In the genomic region with DNA sequence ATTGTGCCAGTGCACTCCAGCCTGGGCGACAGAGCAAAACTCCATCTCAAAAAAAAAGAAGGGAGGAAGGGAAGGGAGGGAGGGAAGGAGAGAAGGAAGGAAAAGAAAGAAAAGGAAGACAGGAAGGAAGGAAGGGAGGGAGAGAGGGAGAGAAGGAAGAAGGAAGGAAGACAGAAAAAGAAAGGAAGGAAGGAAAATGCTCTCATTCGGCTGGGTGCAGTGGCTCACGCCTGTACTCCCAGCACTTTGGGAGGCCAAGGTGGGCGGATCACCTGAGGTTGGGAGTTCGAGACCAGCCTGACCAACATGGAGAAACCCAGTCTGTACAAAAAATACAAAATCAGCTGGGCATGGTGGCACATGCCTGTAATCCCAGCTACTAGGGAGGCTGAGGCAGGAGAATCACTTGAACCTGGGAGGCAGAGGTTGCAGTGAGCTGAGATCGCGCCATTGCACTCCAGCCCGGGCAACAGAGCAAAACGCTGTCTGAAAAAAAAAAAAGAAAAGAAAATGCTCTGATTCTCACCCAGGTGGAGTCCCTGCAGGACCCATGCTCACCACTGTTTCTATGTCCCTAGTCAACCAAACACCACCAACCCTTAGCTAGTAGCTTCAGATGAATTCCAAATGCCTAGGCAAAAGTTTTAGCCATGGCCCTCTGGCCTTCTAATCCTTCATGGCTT, we compare ENCODE assay signal across 11 cellular contexts. TPM values are rescaled to one million over a fixed set of nuclear protein-coding genes. Genes with fewer than 3 reads are reported as not detected.
A peak's percentile ranks its signal among the peaks of the same experiment; 100 is the strongest.
DNase-seq lines count a peak whose midpoint lies in the region; ATAC-seq, FAIRE-seq and TF ChIP-seq lines count a peak whose summit lies in the region.
"Not testable (repeated sequence)": the region's sequence is repeated elsewhere in the genome, so short reads cannot be mapped to it uniquely, and the experiment has no call there.
"Had no signal": no experiment of that assay in that cellular context is flagged by ENCODE, and none has a peak within 500 bp of the region (broad histone marks: within the 10 kb centered on the region; RNA-seq: fewer than 3 reads in every experiment).

No MANE protein-coding gene starts in this region.

- not testable (repeated sequence) for H3K9me3 ChIP-seq in BLaER1; Loucy (ENCODE audit: insufficient read depth, low read depth, low read length); HepG2 (ENCODE audit: low read length)

- H2AFZ ChIP-seq in GM23338 (0 out of 2 replicates have a peak overlapping the region, but pooled peaks have one; percentile 53), Loucy (ENCODE audit: low read length) (peak overlapping the region; percentile 74)
- H2AFZ ChIP-seq in HepG2 (ENCODE audit: low read length) = not testable (repeated sequence)

- not testable (repeated sequence) for H3K36me3 ChIP-seq in BLaER1; GM23338 (ENCODE audit: insufficient read depth); Loucy (ENCODE audit: insufficient read depth, low read length); HepG2 (replicated peaks in 1 of 2; ENCODE audit: control insufficient read depth in 1 of 2, insufficient read depth in 2 of 2, low read length in 2 of 2)

- not testable (repeated sequence) for TF ChIP-seq EP300 in HepG2 (IDR thresholded peaks at IDR 0.05; ENCODE audit: low read depth in 2 of 2, low read length in 2 of 2); HepG2 (CRISPR knock-in tag; IDR thresholded peaks at IDR 0.05; ENCODE audit: borderline replicate concordance)

- peaks cover 10% of the 10 kb centered on the region for H3K27me3 Mint-ChIP-seq in GM23338 (ENCODE audit: insufficient read depth, low read depth, poor library complexity)
- not testable (repeated sequence) for H3K27me3 Mint-ChIP-seq in activated CD8-positive, alpha-beta T cell treated with anti-CD3 and anti-CD28 coated beads for 36 hours
- H3K27me3 Mint-ChIP-seq in activated naive CD8-positive, alpha-beta T cell treated with anti-CD3 and anti-CD28 coated beads, Interleukin-2, amount 10 ng/mL, durations not matched to agents 7 days and 5 days = peaks cover 15% of the 10 kb centered on the region
- peaks cover 5 to 14% of the 10 kb centered on the region in 2 donors for H3K27me3 Mint-ChIP-seq in stimulated activated naive B cell treated with anti-CD40 and anti-IgM and Interleukin-4, amounts not matched to agents 10 μg/mL and 1 μg/mL and 100 μg/mL, for 72 hours

- CTCF ChIA-PET in activated CD8-positive, alpha-beta T cell treated with anti-CD3 and anti-CD28 coated beads for 36 hours (lab: Charles Lee) = interaction anchor here (0.7 to 2.3 kb wide), 11 partner anchors 10 to 240 kb away, joined by 3 to 7 read pairs (median 4); partner anchors contain the start of gene MGAT5B
- CTCF ChIA-PET in HepG2 (lab: Yijun Ruan, JAX; ENCODE audit: low intra/inter-chr PET ratio, low total read pairs) = interaction anchor here (0.7 to 1.4 kb wide), 2 partner anchors 72 to 251 kb away, joined by 3 to 6 read pairs; no protein-coding TSS in a partner anchor

- DNase-seq in GM23338 (ENCODE audit: low spot score); activated CD8-positive, alpha-beta T cell treated with anti-CD3 and anti-CD28 coated beads for 36 hours; activated naive CD8-positive, alpha-beta T cell treated with anti-CD3 and anti-CD28 coated beads, Interleukin-2, amount 10 ng/mL, durations not matched to agents 7 days and 5 days; HepG2 (ENCODE audit: low spot score); stimulated activated naive B cell treated with anti-CD40 and anti-IgM and Interleukin-4, amounts not matched to agents 10 μg/mL and 1 μg/mL and 100 μg/mL, for 72 hours: not testable (repeated sequence)

- peak overlapping the region; percentile 72; the same call in 1 of the 2 replicates for H3K27ac Mint-ChIP-seq in GM23338
- H3K27ac Mint-ChIP-seq in activated CD8-positive, alpha-beta T cell treated with anti-CD3 and anti-CD28 coated beads for 36 hours; activated naive CD8-positive, alpha-beta T cell treated with anti-CD3 and anti-CD28 coated beads, Interleukin-2, amount 10 ng/mL, durations not matched to agents 7 days and 5 days; stimulated activated naive B cell treated with anti-CD40 and anti-IgM and Interleukin-4, amounts not matched to agents 10 μg/mL and 1 μg/mL and 100 μg/mL, for 72 hours: not testable (repeated sequence)

- not testable (repeated sequence) for H3K27me3 ChIP-seq in BLaER1; GM23338 (ENCODE audit: insufficient read depth); Loucy (ENCODE audit: insufficient read depth, low read length, poor library complexity, severe bottlenecking)
- H3K27me3 ChIP-seq in HepG2 (ENCODE audit: control insufficient read depth in 1 of 2, insufficient read depth in 2 of 2, low read length in 2 of 2) = peaks cover 9 to 29% of the 10 kb centered on the region in 2 experiments; a peak in 4 of 5 replicates

- H3K4me2 ChIP-seq in BLaER1 (peak overlapping the region; percentile 67), Loucy (ENCODE audit: low read depth, low read length, poor library complexity, severe bottlenecking) (peak overlapping the region; percentile 38)
- not testable (repeated sequence) for H3K4me2 ChIP-seq in GM23338; HepG2 (ENCODE audit: low read depth, low read length)

- ATAC-seq in GM23338 (peak; percentile 48), SK-N-SH treated with all-trans-retinoic acid at 6 μM for 48 hours (peak; percentile 57), HepG2 (peak; percentile 63)
- peak; percentile 47 for ATAC-seq in activated CD8-positive, alpha-beta T cell treated with anti-CD3 and anti-CD28 coated beads for 36 hours
- peak; percentile 71 for ATAC-seq in activated naive CD8-positive, alpha-beta T cell treated with anti-CD3 and anti-CD28 coated beads, Interleukin-2, amount 10 ng/mL, durations not matched to agents 7 days and 5 days (ENCODE audit: low read depth)
- ATAC-seq in stimulated activated naive B cell treated with anti-CD40 and anti-IgM and Interleukin-4, amounts not matched to agents 10 μg/mL and 1 μg/mL and 100 μg/mL, for 72 hours (replicated peaks) = peak; percentile 23 to 58

- not testable (repeated sequence) for H4K20me1 ChIP-seq in BLaER1; GM23338 (replicated peaks; ENCODE audit: insufficient read depth); Loucy (ENCODE audit: insufficient read depth, low read length, poor library complexity, severe bottlenecking); HepG2 (ENCODE audit: insufficient read depth, low read length)

- H3K4me3 ChIP-seq in BLaER1; GM23338; Loucy (ENCODE audit: low read length, poor library complexity, severe bottlenecking); HepG2 (replicated peaks in 1 of 3; ENCODE audit: insufficient read depth in 1 of 3, low read depth in 2 of 3, low read length in 3 of 3): not testable (repeated sequence)

- not testable (repeated sequence) for TF ChIP-seq RAD21 in HepG2 (CRISPR knock-in tag; IDR thresholded peaks at IDR 0.05)

- not testable (repeated sequence) for H3K9me3 Mint-ChIP-seq in GM23338; activated CD8-positive, alpha-beta T cell treated with anti-CD3 and anti-CD28 coated beads for 36 hours; activated naive CD8-positive, alpha-beta T cell treated with anti-CD3 and anti-CD28 coated beads, Interleukin-2, amount 10 ng/mL, durations not matched to agents 7 days and 5 days; stimulated activated naive B cell treated with anti-CD40 and anti-IgM and Interleukin-4, amounts not matched to agents 10 μg/mL and 1 μg/mL and 100 μg/mL, for 72 hours

- in situ Hi-C loops in HepG2 (cut with HindIII; ENCODE audit: extremely low pct_ligation_motif_present, low pct_unique_long_range_greater_than_20kb) = not testable (repeated sequence)

- H3K4me1 Mint-ChIP-seq in GM23338 = peaks cover 16% of the 10 kb centered on the region
- not testable (repeated sequence) for H3K4me1 Mint-ChIP-seq in activated CD8-positive, alpha-beta T cell treated with anti-CD3 and anti-CD28 coated beads for 36 hours (ENCODE audit: low read depth); activated naive CD8-positive, alpha-beta T cell treated with anti-CD3 and anti-CD28 coated beads, Interleukin-2, amount 10 ng/mL, durations not matched to agents 7 days and 5 days
- H3K4me1 Mint-ChIP-seq in stimulated activated naive B cell treated with anti-CD40 and anti-IgM and Interleukin-4, amounts not matched to agents 10 μg/mL and 1 μg/mL and 100 μg/mL, for 72 hours = peaks cover 15 to 22% of the 10 kb centered on the region in 2 donors

- intact Hi-C loops in activated CD8-positive, alpha-beta T cell treated with anti-CD3 and anti-CD28 coated beads for 36 hours (cut with micrococcal nuclease) = not testable (repeated sequence)
- intact Hi-C loops in HepG2 (cut with micrococcal nuclease; ENCODE audit: unreplicated experiment) = loop anchor here (1.0 kb wide), 1 partner anchor 250 kb away; no protein-coding TSS in a partner anchor

- not testable (repeated sequence) for H3K9ac ChIP-seq in BLaER1; Loucy (ENCODE audit: low read depth, low read length, poor library complexity, severe bottlenecking); HepG2 (ENCODE audit: insufficient read depth, low read depth, low read length)

- POLR2A ChIA-PET in activated CD8-positive, alpha-beta T cell treated with anti-CD3 and anti-CD28 coated beads for 36 hours (lab: Charles Lee); HepG2 (lab: Yijun Ruan, JAX): not testable (repeated sequence)
- POLR2A ChIA-PET in activated naive CD8-positive, alpha-beta T cell treated with anti-CD3 and anti-CD28 coated beads, Interleukin-2, amount 10 ng/mL, durations not matched to agents 7 days and 5 days (lab: Charles Lee) = interaction anchor here (0.7 to 1.3 kb wide), 3 partner anchors 89 to 981 kb away, joined by 3 to 5 read pairs (median 3); no protein-coding TSS in a partner anchor

- WGBS in HepG2 (ENCODE audit: low lambda C conversion rate) = 55% methylated on average over 9 of the region's 9 CpGs

- not testable (repeated sequence) for TF ChIP-seq CTCF in GM23338 (conservative IDR thresholded peaks at IDR 0.05; ENCODE audit: low read depth in 2 of 2); Loucy (conservative IDR thresholded peaks at IDR 0.05; ENCODE audit: low read length); activated CD8-positive, alpha-beta T cell treated with anti-CD3 and anti-CD28 coated beads for 36 hours (IDR thresholded peaks at IDR 0.05); HepG2 (CRISPR knock-in tag; IDR thresholded peaks at IDR 0.05)

- not testable (repeated sequence) for FAIRE-seq in HepG2 (lab: Jason Lieb, UNC)

- H3F3A ChIP-seq in GM23338 (replicated peaks; ENCODE audit: low read depth); Loucy (ENCODE audit: low read depth): not testable (repeated sequence)

- not testable (repeated sequence) for BruUV-seq in HepG2 (replicated peaks; lab: Mats Ljungman, UMichigan)

- not testable (repeated sequence) for H3K9me2 ChIP-seq in GM23338 (ENCODE audit: insufficient read depth); Loucy (replicated peaks; ENCODE audit: low read depth, low read length)

- not testable (repeated sequence) for TF ChIP-seq POLR2A in HepG2 (IDR thresholded peaks at IDR 0.05; ENCODE audit: insufficient read depth in 1 of 2, low read depth in 2 of 2, low read length in 2 of 2)

- not testable (repeated sequence) for H3K79me2 ChIP-seq in GM23338 (replicated peaks; ENCODE audit: insufficient read depth); Loucy (ENCODE audit: insufficient read depth, low read length); HepG2 (ENCODE audit: insufficient read depth, low read length)

- H3K4me1 ChIP-seq in BLaER1 = peaks cover 68% of the 10 kb centered on the region
- not testable (repeated sequence) for H3K4me1 ChIP-seq in GM23338 (ENCODE audit: insufficient read depth); HepG2 (ENCODE audit: insufficient read depth, low read length)
- H3K4me1 ChIP-seq in Loucy (ENCODE audit: insufficient read depth, low read length, poor library complexity, severe bottlenecking) = peaks cover 17% of the 10 kb centered on the region

- not testable (repeated sequence) for H3K36me3 Mint-ChIP-seq in GM23338 (ENCODE audit: low read depth); activated CD8-positive, alpha-beta T cell treated with anti-CD3 and anti-CD28 coated beads for 36 hours (ENCODE audit: low read depth); activated naive CD8-positive, alpha-beta T cell treated with anti-CD3 and anti-CD28 coated beads, Interleukin-2, amount 10 ng/mL, durations not matched to agents 7 days and 5 days; stimulated activated naive B cell treated with anti-CD40 and anti-IgM and Interleukin-4, amounts not matched to agents 10 μg/mL and 1 μg/mL and 100 μg/mL, for 72 hours

- H3K4me3 Mint-ChIP-seq in GM23338; activated CD8-positive, alpha-beta T cell treated with anti-CD3 and anti-CD28 coated beads for 36 hours; activated naive CD8-positive, alpha-beta T cell treated with anti-CD3 and anti-CD28 coated beads, Interleukin-2, amount 10 ng/mL, durations not matched to agents 7 days and 5 days; stimulated activated naive B cell treated with anti-CD40 and anti-IgM and Interleukin-4, amounts not matched to agents 10 μg/mL and 1 μg/mL and 100 μg/mL, for 72 hours: not testable (repeated sequence)

- H3K27ac ChIP-seq in BLaER1 = 0 out of 2 replicates have a peak overlapping the region, but pooled peaks have one; percentile 12
- not testable (repeated sequence) for H3K27ac ChIP-seq in GM23338 (ENCODE audit: low read depth); HepG2 (ENCODE audit: extremely low read length, insufficient read depth, low read length)

RNA-seq across cellular contexts. Expression of gene MGAT5B, which starts 52.2 kb away (rescaled TPM):
- 8.2 and 10.0 TPM in 2 replicates for total RNA-seq in GM23338 (2014; rRNA removed; shearing (Covaris generic))
- 1.6 and 2.1 TPM in 2 replicates for polyA plus RNA-seq in GM23338 (2016; fragmentation: Nextera tagmentation; extraction: Ambion mirVana)
- not detected for total RNA-seq in activated CD8-positive, alpha-beta T cell treated with anti-CD3 and anti-CD28 coated beads for 36 hours
- under 1 TPM; 0.43 to 0.47 TPM for total RNA-seq in activated naive CD8-positive, alpha-beta T cell treated with anti-CD3 and anti-CD28 coated beads, Interleukin-2, amount 10 ng/mL, durations not matched to agents 7 days and 5 days
- 0.07 and 0.13 TPM in 2 replicates for total RNA-seq in HepG2 (2016; rRNA removed; fragmentation: Illumina TruSeq; extraction: Trizol)
- 0.09 TPM in 1 of 2 replicates, not detected in the other for total RNA-seq in HepG2 (2016; cell fraction: cytosol; rRNA removed; fragmentation: Illumina TruSeq; extraction: Trizol; ENCODE audit: low read depth)
- 0.28 TPM in 1 of 2 replicates, not detected in the other for total RNA-seq in HepG2 (2016; cell fraction: insoluble cytoplasmic fraction; rRNA removed; fragmentation: Illumina TruSeq; extraction: Trizol)
- total RNA-seq in HepG2 (2016; cell fraction: membrane; rRNA removed; fragmentation: Illumina TruSeq; extraction: Trizol) = 0.10 and 0.22 TPM in 2 replicates
- 0.56 TPM in 1 of 2 replicates, not detected in the other for total RNA-seq in HepG2 (2016; cell fraction: nucleus; rRNA removed; fragmentation: Illumina TruSeq; extraction: Trizol)
- 0.07 and 0.09 TPM in 2 replicates for polyA plus RNA-seq in HepG2 (2011; rRNA removed)
- 0.05 and 0.08 TPM in 2 replicates for polyA plus RNA-seq in HepG2 (2011; cell fraction: cytosol; rRNA removed)
- polyA plus RNA-seq in HepG2 (2011; cell fraction: nucleus; rRNA removed) = 0.26 and 0.59 TPM in 2 replicates
- 0.12 TPM in 1 of 2 replicates, not detected in the other for polyA plus RNA-seq in HepG2 (2012)
- 0.10 and 0.23 TPM in 2 replicates for polyA plus RNA-seq in HepG2 (2016; cell fraction: cytosol; fragmentation: Illumina TruSeq; extraction: Trizol; ENCODE audit: low read depth)
- 0.16 TPM in 1 of 2 replicates, not detected in the other for polyA plus RNA-seq in HepG2 (2016; cell fraction: insoluble cytoplasmic fraction; fragmentation: Illumina TruSeq; extraction: Trizol; ENCODE audit: low read depth)
- polyA plus RNA-seq in HepG2 (2016; cell fraction: membrane; fragmentation: Illumina TruSeq; extraction: Trizol; ENCODE audit: low read depth) = 0.22 TPM in 1 of 2 replicates, not detected in the other
- polyA plus RNA-seq in HepG2 (2016; cell fraction: nucleus; fragmentation: Illumina TruSeq; extraction: Trizol; ENCODE audit: insufficient read depth, low read depth) = 0.23 and 0.24 TPM in 2 replicates
- polyA minus RNA-seq in HepG2 (2011; rRNA and poly(A)+ RNA removed; ENCODE audit: low replicate concordance) = 0.24 and 9.3 TPM in 2 replicates
- polyA minus RNA-seq in HepG2 (2011; cell fraction: cytosol; rRNA and poly(A)+ RNA removed) = not detected in 2 replicates
- 0.12 and 0.13 TPM in 2 replicates for polyA minus RNA-seq in HepG2 (2011; cell fraction: nucleus; rRNA and poly(A)+ RNA removed)
- total RNA-seq: HT-29, Right ventricle myocardium superior had no signal
- polyA plus RNA-seq: CD14-positive monocyte had no signal
